1 cellular context compared by ENCODE assay signal in the genomic region with DNA sequence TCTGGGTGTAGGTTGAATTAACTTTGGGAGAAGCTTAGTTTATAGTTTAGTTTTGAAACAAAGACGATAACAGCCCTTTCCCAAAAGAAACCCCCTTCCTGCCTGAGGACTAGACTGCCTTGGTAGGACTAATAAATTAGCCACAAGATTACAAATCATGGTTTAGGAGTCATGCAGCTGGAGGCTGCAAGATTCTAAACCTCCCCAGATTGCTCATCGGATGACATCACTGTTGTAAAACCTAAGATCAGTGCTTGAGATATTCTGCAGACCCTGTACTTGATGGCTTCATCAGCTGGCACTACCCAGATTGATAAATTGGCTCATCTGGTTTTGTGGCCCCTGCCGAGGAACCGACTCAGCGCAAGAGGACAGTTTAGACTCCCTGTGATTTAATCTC.
TF ChIP-seq lines count a peak whose summit lies in the region.

No MANE protein-coding gene starts in this region.

TF ChIP-seq in HEK293, 187 proteins besides CTCF, POLR2A, EP300 and RAD21 (continued from another document and continues in another):
- TF ChIP-seq, protein P1, sequence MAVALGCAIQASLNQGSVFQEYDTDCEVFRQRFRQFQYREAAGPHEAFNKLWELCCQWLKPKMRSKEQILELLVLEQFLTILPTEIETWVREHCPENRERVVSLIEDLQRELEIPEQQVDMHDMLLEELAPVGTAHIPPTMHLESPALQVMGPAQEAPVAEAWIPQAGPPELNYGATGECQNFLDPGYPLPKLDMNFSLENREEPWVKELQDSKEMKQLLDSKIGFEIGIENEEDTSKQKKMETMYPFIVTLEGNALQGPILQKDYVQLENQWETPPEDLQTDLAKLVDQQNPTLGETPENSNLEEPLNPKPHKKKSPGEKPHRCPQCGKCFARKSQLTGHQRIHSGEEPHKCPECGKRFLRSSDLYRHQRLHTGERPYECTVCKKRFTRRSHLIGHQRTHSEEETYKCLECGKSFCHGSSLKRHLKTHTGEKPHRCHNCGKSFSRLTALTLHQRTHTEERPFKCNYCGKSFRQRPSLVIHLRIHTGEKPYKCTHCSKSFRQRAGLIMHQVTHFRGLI (tag by site-specific recombination; IDR thresholded peaks at IDR 0.05) = no peak
- TF ChIP-seq, protein P2, sequence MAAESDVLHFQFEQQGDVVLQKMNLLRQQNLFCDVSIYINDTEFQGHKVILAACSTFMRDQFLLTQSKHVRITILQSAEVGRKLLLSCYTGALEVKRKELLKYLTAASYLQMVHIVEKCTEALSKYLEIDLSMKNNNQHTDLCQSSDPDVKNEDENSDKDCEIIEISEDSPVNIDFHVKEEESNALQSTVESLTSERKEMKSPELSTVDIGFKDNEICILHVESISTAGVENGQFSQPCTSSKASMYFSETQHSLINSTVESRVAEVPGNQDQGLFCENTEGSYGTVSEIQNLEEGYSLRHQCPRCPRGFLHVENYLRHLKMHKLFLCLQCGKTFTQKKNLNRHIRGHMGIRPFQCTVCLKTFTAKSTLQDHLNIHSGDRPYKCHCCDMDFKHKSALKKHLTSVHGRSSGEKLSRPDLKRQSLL (tag by site-specific recombination; IDR thresholded peaks at IDR 0.05) = no peak
- TF ChIP-seq ZEB2 (tag by site-specific recombination; IDR thresholded peaks at IDR 0.05) = 0 out of 2 replicates have a peak, but pooled peaks have one; percentile 25
- no peak for TF ChIP-seq ZNF394 (tag by site-specific recombination; IDR thresholded peaks at IDR 0.05; ENCODE audit: borderline replicate concordance)
- TF ChIP-seq SCRT2 (tag by site-specific recombination; IDR thresholded peaks at IDR 0.05) = no peak
- TF ChIP-seq, protein P3, sequence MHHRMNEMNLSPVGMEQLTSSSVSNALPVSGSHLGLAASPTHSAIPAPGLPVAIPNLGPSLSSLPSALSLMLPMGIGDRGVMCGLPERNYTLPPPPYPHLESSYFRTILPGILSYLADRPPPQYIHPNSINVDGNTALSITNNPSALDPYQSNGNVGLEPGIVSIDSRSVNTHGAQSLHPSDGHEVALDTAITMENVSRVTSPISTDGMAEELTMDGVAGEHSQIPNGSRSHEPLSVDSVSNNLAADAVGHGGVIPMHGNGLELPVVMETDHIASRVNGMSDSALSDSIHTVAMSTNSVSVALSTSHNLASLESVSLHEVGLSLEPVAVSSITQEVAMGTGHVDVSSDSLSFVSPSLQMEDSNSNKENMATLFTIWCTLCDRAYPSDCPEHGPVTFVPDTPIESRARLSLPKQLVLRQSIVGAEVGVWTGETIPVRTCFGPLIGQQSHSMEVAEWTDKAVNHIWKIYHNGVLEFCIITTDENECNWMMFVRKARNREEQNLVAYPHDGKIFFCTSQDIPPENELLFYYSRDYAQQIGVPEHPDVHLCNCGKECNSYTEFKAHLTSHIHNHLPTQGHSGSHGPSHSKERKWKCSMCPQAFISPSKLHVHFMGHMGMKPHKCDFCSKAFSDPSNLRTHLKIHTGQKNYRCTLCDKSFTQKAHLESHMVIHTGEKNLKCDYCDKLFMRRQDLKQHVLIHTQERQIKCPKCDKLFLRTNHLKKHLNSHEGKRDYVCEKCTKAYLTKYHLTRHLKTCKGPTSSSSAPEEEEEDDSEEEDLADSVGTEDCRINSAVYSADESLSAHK (tag by site-specific recombination; IDR thresholded peaks at IDR 0.05) = peak; percentile 70
- TF ChIP-seq SETDB1 (IDR thresholded peaks at IDR 0.05; ENCODE audit: insufficient read length, low read length) = no peak
- no peak for TF ChIP-seq RBAK (tag by site-specific recombination; IDR thresholded peaks at IDR 0.05)
- TF ChIP-seq ZNF174 (tag by site-specific recombination; IDR thresholded peaks at IDR 0.05) = no peak
- TF ChIP-seq ZNF501 (tag by site-specific recombination; IDR thresholded peaks at IDR 0.05) = no peak
- TF ChIP-seq, protein P4, sequence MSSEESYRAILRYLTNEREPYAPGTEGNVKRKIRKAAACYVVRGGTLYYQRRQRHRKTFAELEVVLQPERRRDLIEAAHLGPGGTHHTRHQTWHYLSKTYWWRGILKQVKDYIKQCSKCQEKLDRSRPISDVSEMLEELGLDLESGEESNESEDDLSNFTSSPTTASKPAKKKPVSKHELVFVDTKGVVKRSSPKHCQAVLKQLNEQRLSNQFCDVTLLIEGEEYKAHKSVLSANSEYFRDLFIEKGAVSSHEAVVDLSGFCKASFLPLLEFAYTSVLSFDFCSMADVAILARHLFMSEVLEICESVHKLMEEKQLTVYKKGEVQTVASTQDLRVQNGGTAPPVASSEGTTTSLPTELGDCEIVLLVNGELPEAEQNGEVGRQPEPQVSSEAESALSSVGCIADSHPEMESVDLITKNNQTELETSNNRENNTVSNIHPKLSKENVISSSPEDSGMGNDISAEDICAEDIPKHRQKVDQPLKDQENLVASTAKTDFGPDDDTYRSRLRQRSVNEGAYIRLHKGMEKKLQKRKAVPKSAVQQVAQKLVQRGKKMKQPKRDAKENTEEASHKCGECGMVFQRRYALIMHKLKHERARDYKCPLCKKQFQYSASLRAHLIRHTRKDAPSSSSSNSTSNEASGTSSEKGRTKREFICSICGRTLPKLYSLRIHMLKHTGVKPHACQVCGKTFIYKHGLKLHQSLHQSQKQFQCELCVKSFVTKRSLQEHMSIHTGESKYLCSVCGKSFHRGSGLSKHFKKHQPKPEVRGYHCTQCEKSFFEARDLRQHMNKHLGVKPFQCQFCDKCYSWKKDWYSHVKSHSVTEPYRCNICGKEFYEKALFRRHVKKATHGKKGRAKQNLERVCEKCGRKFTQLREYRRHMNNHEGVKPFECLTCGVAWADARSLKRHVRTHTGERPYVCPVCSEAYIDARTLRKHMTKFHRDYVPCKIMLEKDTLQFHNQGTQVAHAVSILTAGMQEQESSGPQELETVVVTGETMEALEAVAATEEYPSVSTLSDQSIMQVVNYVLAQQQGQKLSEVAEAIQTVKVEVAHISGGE (tag by site-specific recombination; conservative IDR thresholded peaks at IDR 0.05; ENCODE audit: low read depth) = no peak
- TF ChIP-seq ZNF302 (tag by site-specific recombination; IDR thresholded peaks at IDR 0.05; ENCODE audit: low read depth) = no peak
- TF ChIP-seq ZNF157 (tag by site-specific recombination; IDR thresholded peaks at IDR 0.05) = no peak
- TF ChIP-seq MYNN (tag by site-specific recombination; IDR thresholded peaks at IDR 0.05; ENCODE audit: borderline replicate concordance) = no peak
- no peak for TF ChIP-seq ZNF76 (tag by site-specific recombination; IDR thresholded peaks at IDR 0.05; ENCODE audit: borderline replicate concordance, low read depth)
- TF ChIP-seq SP7 (tag by site-specific recombination; IDR thresholded peaks at IDR 0.05) = peak; percentile 51; the same call in 1 of the 2 replicates
- TF ChIP-seq, protein P5, sequence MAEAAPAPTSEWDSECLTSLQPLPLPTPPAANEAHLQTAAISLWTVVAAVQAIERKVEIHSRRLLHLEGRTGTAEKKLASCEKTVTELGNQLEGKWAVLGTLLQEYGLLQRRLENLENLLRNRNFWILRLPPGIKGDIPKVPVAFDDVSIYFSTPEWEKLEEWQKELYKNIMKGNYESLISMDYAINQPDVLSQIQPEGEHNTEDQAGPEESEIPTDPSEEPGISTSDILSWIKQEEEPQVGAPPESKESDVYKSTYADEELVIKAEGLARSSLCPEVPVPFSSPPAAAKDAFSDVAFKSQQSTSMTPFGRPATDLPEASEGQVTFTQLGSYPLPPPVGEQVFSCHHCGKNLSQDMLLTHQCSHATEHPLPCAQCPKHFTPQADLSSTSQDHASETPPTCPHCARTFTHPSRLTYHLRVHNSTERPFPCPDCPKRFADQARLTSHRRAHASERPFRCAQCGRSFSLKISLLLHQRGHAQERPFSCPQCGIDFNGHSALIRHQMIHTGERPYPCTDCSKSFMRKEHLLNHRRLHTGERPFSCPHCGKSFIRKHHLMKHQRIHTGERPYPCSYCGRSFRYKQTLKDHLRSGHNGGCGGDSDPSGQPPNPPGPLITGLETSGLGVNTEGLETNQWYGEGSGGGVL (tag by site-specific recombination; IDR thresholded peaks at IDR 0.05) = peak; percentile 31; the same call in 1 of the 2 replicates
- no peak for TF ChIP-seq ZNF610 (tag by site-specific recombination; IDR thresholded peaks at IDR 0.05; ENCODE audit: borderline replicate concordance)
- no peak for TF ChIP-seq ZFP37 (tag by site-specific recombination; IDR thresholded peaks at IDR 0.05)
- TF ChIP-seq, protein P6, sequence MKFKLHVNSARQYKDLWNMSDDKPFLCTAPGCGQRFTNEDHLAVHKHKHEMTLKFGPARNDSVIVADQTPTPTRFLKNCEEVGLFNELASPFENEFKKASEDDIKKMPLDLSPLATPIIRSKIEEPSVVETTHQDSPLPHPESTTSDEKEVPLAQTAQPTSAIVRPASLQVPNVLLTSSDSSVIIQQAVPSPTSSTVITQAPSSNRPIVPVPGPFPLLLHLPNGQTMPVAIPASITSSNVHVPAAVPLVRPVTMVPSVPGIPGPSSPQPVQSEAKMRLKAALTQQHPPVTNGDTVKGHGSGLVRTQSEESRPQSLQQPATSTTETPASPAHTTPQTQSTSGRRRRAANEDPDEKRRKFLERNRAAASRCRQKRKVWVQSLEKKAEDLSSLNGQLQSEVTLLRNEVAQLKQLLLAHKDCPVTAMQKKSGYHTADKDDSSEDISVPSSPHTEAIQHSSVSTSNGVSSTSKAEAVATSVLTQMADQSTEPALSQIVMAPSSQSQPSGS (tag by site-specific recombination; IDR thresholded peaks at IDR 0.05; ENCODE audit: low read depth) = peak; percentile 71
- no peak for TF ChIP-seq BCL11A (tag by site-specific recombination; IDR thresholded peaks at IDR 0.05; ENCODE audit: low read depth)
- TF ChIP-seq ZNF747 (tag by site-specific recombination; IDR thresholded peaks at IDR 0.05) = no peak
- TF ChIP-seq ZNF146 (tag by site-specific recombination; IDR thresholded peaks at IDR 0.05) = no peak
- TF ChIP-seq ZNF626 (tag by site-specific recombination; IDR thresholded peaks at IDR 0.05) = no peak
- no peak for TF ChIP-seq ZNF16 (tag by site-specific recombination; IDR thresholded peaks at IDR 0.05; ENCODE audit: low read depth)
- no peak for TF ChIP-seq ZIC2 (tag by site-specific recombination; IDR thresholded peaks at IDR 0.05)
- no peak for TF ChIP-seq ZNF658 (tag by site-specific recombination; IDR thresholded peaks at IDR 0.05)
- no peak for TF ChIP-seq ZFHX2 (tag by site-specific recombination; conservative IDR thresholded peaks at IDR 0.05)
- 0 out of 2 replicates have a peak, but pooled peaks have one; percentile 34 for TF ChIP-seq ZNF600 (tag by site-specific recombination; IDR thresholded peaks at IDR 0.05)
- peak; percentile 73 for TF ChIP-seq GFI1B (tag by site-specific recombination; IDR thresholded peaks at IDR 0.05)
- no peak for TF ChIP-seq SP2 (tag by site-specific recombination; IDR thresholded peaks at IDR 0.05)
- TF ChIP-seq, protein P7, sequence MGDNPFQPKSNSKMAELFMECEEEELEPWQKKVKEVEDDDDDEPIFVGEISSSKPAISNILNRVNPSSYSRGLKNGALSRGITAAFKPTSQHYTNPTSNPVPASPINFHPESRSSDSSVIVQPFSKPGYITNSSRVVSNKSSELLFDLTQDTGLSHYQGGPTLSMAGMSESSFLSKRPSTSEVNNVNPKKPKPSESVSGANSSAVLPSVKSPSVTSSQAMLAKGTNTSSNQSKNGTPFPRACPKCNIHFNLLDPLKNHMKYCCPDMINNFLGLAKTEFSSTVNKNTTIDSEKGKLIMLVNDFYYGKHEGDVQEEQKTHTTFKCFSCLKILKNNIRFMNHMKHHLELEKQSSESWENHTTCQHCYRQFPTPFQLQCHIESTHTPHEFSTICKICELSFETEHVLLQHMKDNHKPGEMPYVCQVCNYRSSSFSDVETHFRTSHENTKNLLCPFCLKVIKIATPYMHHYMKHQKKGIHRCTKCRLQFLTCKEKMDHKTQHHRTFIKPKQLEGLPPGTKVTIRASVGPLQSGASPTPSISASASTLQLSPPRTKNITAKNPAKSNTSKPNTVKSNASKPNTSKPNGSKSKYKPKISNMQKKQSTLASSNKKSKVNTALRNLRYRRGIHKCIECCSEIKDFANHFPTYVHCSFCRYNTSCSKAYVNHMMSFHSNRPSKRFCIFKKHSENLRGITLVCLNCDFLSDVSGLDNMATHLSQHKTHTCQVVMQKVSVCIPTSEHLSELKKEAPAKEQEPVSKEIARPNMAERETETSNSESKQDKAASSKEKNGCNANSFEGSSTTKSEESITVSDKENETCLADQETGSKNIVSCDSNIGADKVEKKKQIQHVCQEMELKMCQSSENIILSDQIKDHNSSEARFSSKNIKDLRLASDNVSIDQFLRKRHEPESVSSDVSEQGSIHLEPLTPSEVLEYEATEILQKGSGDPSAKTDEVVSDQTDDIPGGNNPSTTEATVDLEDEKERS (tag by site-specific recombination; IDR thresholded peaks at IDR 0.05) = no peak
- TF ChIP-seq ZNF132 (tag by site-specific recombination; IDR thresholded peaks at IDR 0.05; ENCODE audit: borderline replicate concordance) = no peak
- no peak for TF ChIP-seq ZNF843 (tag by site-specific recombination; IDR thresholded peaks at IDR 0.05)
- TF ChIP-seq, protein P8, sequence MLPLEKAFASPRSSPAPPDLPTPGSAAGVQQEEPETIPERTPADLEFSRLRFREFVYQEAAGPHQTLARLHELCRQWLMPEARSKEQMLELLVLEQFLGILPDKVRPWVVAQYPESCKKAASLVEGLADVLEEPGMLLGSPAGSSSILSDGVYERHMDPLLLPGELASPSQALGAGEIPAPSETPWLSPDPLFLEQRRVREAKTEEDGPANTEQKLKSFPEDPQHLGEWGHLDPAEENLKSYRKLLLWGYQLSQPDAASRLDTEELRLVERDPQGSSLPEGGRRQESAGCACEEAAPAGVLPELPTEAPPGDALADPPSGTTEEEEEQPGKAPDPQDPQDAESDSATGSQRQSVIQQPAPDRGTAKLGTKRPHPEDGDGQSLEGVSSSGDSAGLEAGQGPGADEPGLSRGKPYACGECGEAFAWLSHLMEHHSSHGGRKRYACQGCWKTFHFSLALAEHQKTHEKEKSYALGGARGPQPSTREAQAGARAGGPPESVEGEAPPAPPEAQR (tag by site-specific recombination; IDR thresholded peaks at IDR 0.05) = no peak
- TF ChIP-seq ZNF473 (tag by site-specific recombination; IDR thresholded peaks at IDR 0.05) = no peak
- no peak for TF ChIP-seq ZNF830 (tag by site-specific recombination; IDR thresholded peaks at IDR 0.05; ENCODE audit: low read depth)
- TF ChIP-seq MEIS1 (CRISPR knock-in tag; IDR thresholded peaks at IDR 0.05; ENCODE audit: borderline replicate concordance) = no peak
- no peak for TF ChIP-seq ZNF37A (tag by site-specific recombination; IDR thresholded peaks at IDR 0.05)
- no peak for TF ChIP-seq HOXC10 (CRISPR knock-in tag; IDR thresholded peaks at IDR 0.05)
- TF ChIP-seq ZFP3 (tag by site-specific recombination; IDR thresholded peaks at IDR 0.05; ENCODE audit: low read depth) = no peak
- TF ChIP-seq ZBTB7A (tag by site-specific recombination; IDR thresholded peaks at IDR 0.05; ENCODE audit: low read depth) = no peak
- no peak for TF ChIP-seq ZNF274 (IDR thresholded peaks at IDR 0.05; ENCODE audit: low read length)
- TF ChIP-seq ZNF274 (tag by site-specific recombination; IDR thresholded peaks at IDR 0.05; ENCODE audit: borderline replicate concordance) = no peak
- no peak for TF ChIP-seq HOXA7 (CRISPR knock-in tag; IDR thresholded peaks at IDR 0.05; ENCODE audit: borderline replicate concordance)
- TF ChIP-seq ZNF202 (tag by site-specific recombination; IDR thresholded peaks at IDR 0.05; ENCODE audit: borderline replicate concordance) = no peak
- no peak for TF ChIP-seq ZNF514 (tag by site-specific recombination; IDR thresholded peaks at IDR 0.05)
- TF ChIP-seq TCF7L2 (IDR thresholded peaks at IDR 0.05; ENCODE audit: borderline replicate concordance, low read depth, low read length) = no peak
- TF ChIP-seq ZNF433 (tag by site-specific recombination; IDR thresholded peaks at IDR 0.05; ENCODE audit: low read depth) = no peak
- no peak for TF ChIP-seq ZBTB20 (tag by site-specific recombination; IDR thresholded peaks at IDR 0.05)
- TF ChIP-seq ZNF426 (tag by site-specific recombination; IDR thresholded peaks at IDR 0.05) = no peak
- TF ChIP-seq GLIS2 (tag by site-specific recombination; IDR thresholded peaks at IDR 0.05) = no peak
- no peak for TF ChIP-seq ZNF10 (tag by site-specific recombination; IDR thresholded peaks at IDR 0.05)
- TF ChIP-seq OVOL3 (tag by site-specific recombination; IDR thresholded peaks at IDR 0.05) = no peak
